ENCODE assay signal across 1 cellular context in genomic region chr10:110672580-110672919, GRCh38.
TF ChIP-seq lines count a peak whose summit lies in the region.

No MANE protein-coding gene starts in this region.

TF ChIP-seq in H1, 55 proteins besides CTCF, POLR2A, EP300 and RAD21 (continued from another document):
- TF ChIP-seq TAF7 (optimal IDR thresholded peaks at IDR 0.05; ENCODE audit: borderline replicate concordance, low read depth, low read length) = no peak
- TF ChIP-seq CREB1 (IDR thresholded peaks at IDR 0.05) = no peak
